20 cellular contexts compared by ENCODE assay signal in genomic region chr2:67600472-67600871, GRCh38.
DNase-seq lines count a peak whose midpoint lies in the region; ATAC-seq and TF ChIP-seq lines count a peak whose summit lies in the region.
"Had no signal": no experiment of that assay in that cellular context is flagged by ENCODE, and none has a peak within 500 bp of the region (broad histone marks: within the 10 kb centered on the region; RNA-seq: fewer than 3 reads in every experiment).

No MANE protein-coding gene starts in this region.

- H3K4me1 Mint-ChIP-seq in Calu3 (ENCODE audit: low read depth, unreplicated experiment) = peaks cover 36% of the 10 kb centered on the region
- H3K4me1 Mint-ChIP-seq: activated CD4-positive, alpha-beta T cell treated with anti-CD3 and anti-CD28 coated beads, Interleukin-2, amount 10 ng/mL, durations not matched to agents 24 days and 14 days; CD4-positive, alpha-beta memory T cell; IgD-negative memory B cell had no signal

- CTCF ChIA-PET in Calu3 (lab: Charles Lee) = interaction anchor here (1.2 kb wide), 1 partner anchor 51 kb away, joined by 3 read pairs; no protein-coding TSS in a partner anchor

- in situ Hi-C loops in SK-MEL-5 (cut with HindIII; ENCODE audit: low pct_unique_long_range_greater_than_20kb, low sequenced_read_pairs) = no loop called here

- H3K9me3 ChIP-seq in iPS DF 6.9 (ENCODE audit: control insufficient read depth, insufficient read depth, low read length) = no peaks in the 10 kb centered on the region
- H3K9me3 ChIP-seq in lower lobe of right lung = peaks cover 10% of the 10 kb centered on the region
- H3K9me3 ChIP-seq: adrenal gland, HAP-1, suprapubic skin had no signal

- ATAC-seq in SK-N-SH treated with all-trans-retinoic acid at 6 μM for 48 hours (no peak), GM18909 (IDR thresholded peaks at IDR 0.05; ENCODE audit: poor library complexity, unreplicated experiment) (no peak), lower lobe of right lung (no peak)

- no peaks in the 10 kb centered on the region for H3K27me3 ChIP-seq in iPS DF 6.9 (ENCODE audit: control insufficient read depth, insufficient read depth, low read length)
- H3K27me3 ChIP-seq in lower lobe of right lung (ENCODE audit: low read depth) = no peaks in the 10 kb centered on the region
- H3K27me3 ChIP-seq: adrenal gland, cardiac muscle cell, suprapubic skin had no signal

- H3K27ac Mint-ChIP-seq in Calu3 (ENCODE audit: unreplicated experiment) = peak overlapping the region; percentile 55
- H3K27ac Mint-ChIP-seq: activated CD4-positive, alpha-beta T cell treated with anti-CD3 and anti-CD28 coated beads, Interleukin-2, amount 10 ng/mL, durations not matched to agents 24 days and 14 days; CD4-positive, alpha-beta memory T cell; dendritic cell treated with granulocyte-macrophage colony-stimulating factor and Interleukin-4, amounts not matched to agents 40 ng/mL and 50 ng/mL, for 4 days; IgD-negative memory B cell had no signal

- no TSS peak for BruUV-seq in Calu3 (replicated peaks; lab: Mats Ljungman, UMichigan)

- H3K27ac ChIP-seq in iPS DF 6.9 (ENCODE audit: low read length) (no peak overlapping the region), lower lobe of right lung (no peak overlapping the region)
- H3K27ac ChIP-seq: adrenal gland, cardiac muscle cell, suprapubic skin had no signal

- TF ChIP-seq CTCF in Calu3 (IDR thresholded peaks at IDR 0.05; ENCODE audit: unreplicated experiment) (no peak), lower lobe of right lung (IDR thresholded peaks at IDR 0.05) (no peak)

- H3K36me3 Mint-ChIP-seq in Calu3 (ENCODE audit: insufficient read depth, unreplicated experiment) = no peaks in the 10 kb centered on the region
- H3K36me3 Mint-ChIP-seq: CD4-positive, alpha-beta memory T cell; IgD-negative memory B cell had no signal

- peaks cover 2% of the 10 kb centered on the region for H3K9me3 Mint-ChIP-seq in Calu3 (ENCODE audit: low read depth, unreplicated experiment)
- H3K9me3 Mint-ChIP-seq: activated CD4-positive, alpha-beta T cell treated with anti-CD3 and anti-CD28 coated beads, Interleukin-2, amount 10 ng/mL, durations not matched to agents 24 days and 14 days had no signal

- peak; percentile 50 for DNase-seq in Calu3
- peak; percentile 14 for DNase-seq in HT-29 (ENCODE audit: low spot score)
- peak; percentile 49 for DNase-seq in SK-MEL-5 (ENCODE audit: low read depth, low spot score)
- DNase-seq in iPS DF 6.9 (ENCODE audit: low read depth, low spot score) = peak; percentile 47
- DNase-seq in NCI-H774 (lab: John Stamatoyannopoulos, UW) = no peak
- DNase-seq in lower lobe of right lung = no peak
- DNase-seq: activated CD4-positive, alpha-beta T cell treated with anti-CD3 and anti-CD28 coated beads, Interleukin-2, amount 10 ng/mL, durations not matched to agents 24 days and 14 days; CD4-positive, alpha-beta memory T cell; MV-4-11; NCI-H2029; retina; stimulated activated CD4-positive, alpha-beta T cell treated with anti-CD3 and anti-CD28 coated beads, Interleukin-12 subunit alpha, Interleukin-12 subunit beta, amount 100 ng/mL, for 4 hours had no signal

- intact Hi-C loops in Calu3 (cut with micrococcal nuclease; ENCODE audit: unreplicated experiment) = no loop called here
- intact Hi-C loops in lower lobe of right lung (cut with DNase I) = no loop called here

- H3K4me1 ChIP-seq in iPS DF 6.9 (ENCODE audit: control insufficient read depth, insufficient read depth, low read length) (no peaks in the 10 kb centered on the region), lower lobe of right lung (no peaks in the 10 kb centered on the region)
- H3K4me1 ChIP-seq: HAP-1, suprapubic skin had no signal

- no peaks in the 10 kb centered on the region for H3K27me3 Mint-ChIP-seq in Calu3 (ENCODE audit: unreplicated experiment)
- H3K27me3 Mint-ChIP-seq: activated CD4-positive, alpha-beta T cell treated with anti-CD3 and anti-CD28 coated beads, Interleukin-2, amount 10 ng/mL, durations not matched to agents 24 days and 14 days; CD4-positive, alpha-beta memory T cell; dendritic cell treated with granulocyte-macrophage colony-stimulating factor and Interleukin-4, amounts not matched to agents 40 ng/mL and 50 ng/mL, for 4 days; IgD-negative memory B cell had no signal

- WGBS in iPS DF 6.9 (ENCODE audit: insufficient coverage, insufficient read length) = no CpG with 5 or more reads among the region's 7 CpGs

- H3K36me3 ChIP-seq in iPS DF 6.9 (ENCODE audit: control insufficient read depth, insufficient read depth, low read length) (no peaks in the 10 kb centered on the region), lower lobe of right lung (no peaks in the 10 kb centered on the region)
- H3K36me3 ChIP-seq: adrenal gland, cardiac muscle cell, HAP-1, suprapubic skin had no signal

- H3K4me3 Mint-ChIP-seq in Calu3 (ENCODE audit: low read depth, unreplicated experiment) = no peak overlapping the region
- H3K4me3 Mint-ChIP-seq: activated CD4-positive, alpha-beta T cell treated with anti-CD3 and anti-CD28 coated beads, Interleukin-2, amount 10 ng/mL, durations not matched to agents 24 days and 14 days; CD4-positive, alpha-beta memory T cell; dendritic cell treated with granulocyte-macrophage colony-stimulating factor and Interleukin-4, amounts not matched to agents 40 ng/mL and 50 ng/mL, for 4 days; IgD-negative memory B cell had no signal

- no peak overlapping the region for H3K4me3 ChIP-seq in iPS DF 6.9 (ENCODE audit: low read length)
- no peak overlapping the region for H3K4me3 ChIP-seq in lower lobe of right lung
- H3K4me3 ChIP-seq: adrenal gland, cardiac muscle cell, HAP-1, suprapubic skin had no signal

TF ChIP-seq in SK-N-SH treated with all-trans-retinoic acid at 6 μM for 48 hours, 23 proteins besides CTCF, POLR2A, EP300 and RAD21 (continues in another document):
- TF ChIP-seq RARB (CRISPR knock-in tag; IDR thresholded peaks at IDR 0.05) (no peak), ESRRG (CRISPR knock-in tag; IDR thresholded peaks at IDR 0.05) (no peak), CREB5 (CRISPR knock-in tag; IDR thresholded peaks at IDR 0.05; ENCODE audit: low read depth) (no peak), ISL1 (CRISPR knock-in tag; IDR thresholded peaks at IDR 0.05) (no peak), CSDC2 (CRISPR knock-in tag; IDR thresholded peaks at IDR 0.05) (no peak), PATZ1 (CRISPR knock-in tag; IDR thresholded peaks at IDR 0.05; ENCODE audit: borderline replicate concordance) (no peak), CSRNP3 (CRISPR knock-in tag; IDR thresholded peaks at IDR 0.05) (no peak), ZNF8 (CRISPR knock-in tag; IDR thresholded peaks at IDR 0.05) (no peak), ZNF565 (CRISPR knock-in tag; conservative IDR thresholded peaks at IDR 0.05; ENCODE audit: low read depth) (no peak)

Comparison
In these comparisons a context has a peak if more than half of its experiments do, and no peak if none do; other contexts are left out.
1. DNase-seq: peak in Calu3 (single experiment), HT-29 (single experiment), SK-MEL-5 (single experiment) and iPS DF 6.9 (single experiment); none in NCI-H774 (single experiment) and lower lobe of right lung (single experiment).